ENCODE assay signal across 9 cellular contexts in genomic region chr17:64442550-64442971, GRCh38. TPM values are rescaled to one million over a fixed set of nuclear protein-coding genes. Genes with fewer than 3 reads are reported as not detected.
DNase-seq lines count a peak whose midpoint lies in the region; ATAC-seq and TF ChIP-seq lines count a peak whose summit lies in the region.
"Had no signal": no experiment of that assay in that cellular context is flagged by ENCODE, and none has a peak within 500 bp of the region (broad histone marks: within the 10 kb centered on the region; RNA-seq: fewer than 3 reads in every experiment).

No MANE protein-coding gene starts in this region.

- intact Hi-C loops in activated B cell treated with CpG ODN at 0.5 μM for 24 hours (cut with micrococcal nuclease) = no loop called here

- H3K36me3 Mint-ChIP-seq in activated T-cell treated with anti-CD3 and anti-CD28 coated beads, Interleukin-2, amount 50 U/mL, for 72 hours (ENCODE audit: insufficient read depth in 2 of 2) = peaks cover 11 to 24% of the 10 kb centered on the region in 2 donors
- H3K36me3 Mint-ChIP-seq in activated B cell treated with CpG ODN at 0.5 μM for 24 hours (ENCODE audit: low read depth) (peaks cover 6% of the 10 kb centered on the region), endothelial cell (ENCODE audit: low read depth, unreplicated experiment) (peaks cover 9% of the 10 kb centered on the region)

- H3K36me3 ChIP-seq in thoracic aorta = no peaks in the 10 kb centered on the region

- DNase-seq in activated T-cell treated with anti-CD3 and anti-CD28 coated beads, Interleukin-2, amount 50 U/mL, for 72 hours = no peak
- no peak for DNase-seq in activated T-cell treated with anti-CD3 and anti-CD28 coated beads, Interleukin-2, amount 50 U/mL, for 1 hour
- no peak for DNase-seq in activated B cell treated with CpG ODN at 0.5 μM for 24 hours
- DNase-seq in left lobe of liver (ENCODE audit: low spot score) = no peak
- no peak for DNase-seq in thoracic aorta (ENCODE audit: low spot score)
- DNase-seq in endothelial cell (ENCODE audit: low spot score) = no peak

- H3K9me3 Mint-ChIP-seq in activated T-cell treated with anti-CD3 and anti-CD28 coated beads, Interleukin-2, amount 50 U/mL, for 72 hours = peaks cover 4 to 15% of the 10 kb centered on the region in 2 donors
- H3K9me3 Mint-ChIP-seq in activated B cell treated with CpG ODN at 0.5 μM for 24 hours (peaks cover 11% of the 10 kb centered on the region), endothelial cell (ENCODE audit: unreplicated experiment) (peaks cover 13% of the 10 kb centered on the region)

- H3K4me3 Mint-ChIP-seq in activated T-cell treated with anti-CD3 and anti-CD28 coated beads, Interleukin-2, amount 50 U/mL, for 72 hours = peak overlapping the region; percentile 50 to 73
- no peak overlapping the region for H3K4me3 Mint-ChIP-seq in activated B cell treated with CpG ODN at 0.5 μM for 24 hours
- H3K4me3 Mint-ChIP-seq in endothelial cell (ENCODE audit: unreplicated experiment) = no peak overlapping the region

- peak overlapping the region; percentile 5 for H3K27ac Mint-ChIP-seq in activated T-cell treated with anti-CD3 and anti-CD28 coated beads, Interleukin-2, amount 50 U/mL, for 72 hours
- peak overlapping the region; percentile 46 for H3K27ac Mint-ChIP-seq in activated B cell treated with CpG ODN at 0.5 μM for 24 hours
- H3K27ac Mint-ChIP-seq in endothelial cell (ENCODE audit: unreplicated experiment) = no peak overlapping the region
- H3K27ac Mint-ChIP-seq: IgD-negative memory B cell had no signal

- TF ChIP-seq CTCF in activated B cell treated with CpG ODN at 0.5 μM for 24 hours (IDR thresholded peaks at IDR 0.05) (no peak), thoracic aorta (IDR thresholded peaks at IDR 0.05) (no peak), endothelial cell (IDR thresholded peaks at IDR 0.05; ENCODE audit: unreplicated experiment) (no peak)

- POLR2A ChIA-PET in activated B cell treated with CpG ODN at 0.5 μM for 24 hours (lab: Charles Lee) = interaction anchor here (0.6 kb wide), 1 partner anchor 169 kb away, joined by 9 read pairs; no protein-coding TSS in a partner anchor

- CTCF ChIA-PET in activated B cell treated with CpG ODN at 0.5 μM for 24 hours (lab: Charles Lee) = no interaction called here

- no peaks in the 10 kb centered on the region for H3K27me3 ChIP-seq in thoracic aorta (replicated peaks; ENCODE audit: insufficient read depth)

- H3K4me1 ChIP-seq in thoracic aorta (ENCODE audit: control insufficient read depth in 1 of 2, low read depth in 2 of 2) = peaks cover 0 to 9% of the 10 kb centered on the region in 2 donors

- peaks cover 32% of the 10 kb centered on the region for H3K4me1 Mint-ChIP-seq in activated T-cell treated with anti-CD3 and anti-CD28 coated beads, Interleukin-2, amount 50 U/mL, for 72 hours (ENCODE audit: low read depth)
- H3K4me1 Mint-ChIP-seq in activated B cell treated with CpG ODN at 0.5 μM for 24 hours = peaks cover 20% of the 10 kb centered on the region
- H3K4me1 Mint-ChIP-seq in endothelial cell (ENCODE audit: unreplicated experiment) = peaks cover 8% of the 10 kb centered on the region

- H3K4me3 ChIP-seq in thoracic aorta = peak overlapping the region; percentile 40

- no peaks in the 10 kb centered on the region for H3K27me3 Mint-ChIP-seq in activated T-cell treated with anti-CD3 and anti-CD28 coated beads, Interleukin-2, amount 50 U/mL, for 72 hours (ENCODE audit: low read depth)
- H3K27me3 Mint-ChIP-seq in activated B cell treated with CpG ODN at 0.5 μM for 24 hours (no peaks in the 10 kb centered on the region), endothelial cell (ENCODE audit: unreplicated experiment) (peaks cover 4% of the 10 kb centered on the region)
- H3K27me3 Mint-ChIP-seq: IgD-negative memory B cell had no signal

- peak; percentile 39 to 54 for ATAC-seq in activated T-cell treated with anti-CD3 and anti-CD28 coated beads, Interleukin-2, amount 50 U/mL, for 72 hours (replicated peaks in 1 of 2)
- no peak for ATAC-seq in activated B cell treated with CpG ODN at 0.5 μM for 24 hours (ENCODE audit: low read depth)
- peak; percentile 10 for ATAC-seq in left lobe of liver
- ATAC-seq in thoracic aorta (ENCODE audit: insufficient number of reproducible peaks, low FRiP score, low read depth) = no peak
- no peak for ATAC-seq in HG02885 (IDR thresholded peaks at IDR 0.05; ENCODE audit: poor library complexity, unreplicated experiment)
- no peak for ATAC-seq in GM21381 (IDR thresholded peaks at IDR 0.05; ENCODE audit: unreplicated experiment)

- H3K9me3 ChIP-seq in thoracic aorta = peaks cover 7% of the 10 kb centered on the region

- peak overlapping the region; percentile 5 to 23 for H3K27ac ChIP-seq in thoracic aorta

RNA-seq across cellular contexts. Expression of gene MILR1, which starts 6.4 kb away (rescaled TPM):
- total RNA-seq in activated T-cell treated with anti-CD3 and anti-CD28 coated beads, Interleukin-2, amount 50 U/mL, for 72 hours = under 1 TPM in 1 of 2 donors, not detected in 1; 0.58 TPM
- total RNA-seq in activated B cell treated with CpG ODN at 0.5 μM for 24 hours (13.5 and 13.9 TPM in 2 replicates), left lobe of liver (0.33 TPM), thoracic aorta (10 to 100 TPM; 10.0 to 28.8 TPM), endothelial cell (ENCODE audit: unreplicated experiment) (1.6 TPM)

RNA-seq across cellular contexts. Expression of gene PECAM1, which starts 51.9 kb away (rescaled TPM):
- total RNA-seq in activated T-cell treated with anti-CD3 and anti-CD28 coated beads, Interleukin-2, amount 50 U/mL, for 72 hours = 10 to 100 TPM; 16.1 to 21.5 TPM
- total RNA-seq in activated B cell treated with CpG ODN at 0.5 μM for 24 hours (17.7 TPM in 2 replicates), left lobe of liver (20.2 TPM), thoracic aorta (100 to 1,000 TPM in 1 of 2 donors, 10 to 100 TPM in 1; 82.7 to 113 TPM), endothelial cell (ENCODE audit: unreplicated experiment) (844 TPM)

RNA-seq across cellular contexts. Expression of gene POLG2, which starts 54.3 kb away (rescaled TPM):
- 10 to 100 TPM; 40.7 to 47.2 TPM for total RNA-seq in activated T-cell treated with anti-CD3 and anti-CD28 coated beads, Interleukin-2, amount 50 U/mL, for 72 hours
- 50.3 and 63.9 TPM in 2 replicates for total RNA-seq in activated B cell treated with CpG ODN at 0.5 μM for 24 hours
- 9.0 TPM for total RNA-seq in left lobe of liver
- total RNA-seq in thoracic aorta = 10 to 100 TPM in 1 of 2 donors, 1 to 10 TPM in 1; 3.2 to 22.1 TPM
- 21.3 TPM for total RNA-seq in endothelial cell (ENCODE audit: unreplicated experiment)

Comparison
In these comparisons a context has a peak if more than half of its experiments do, and no peak if none do; other contexts are left out.
1. ATAC-seq: peak in activated T-cell treated with anti-CD3 and anti-CD28 coated beads, Interleukin-2, amount 50 U/mL, for 72 hours (2 of 2) and left lobe of liver (single experiment); none in activated B cell treated with CpG ODN at 0.5 μM for 24 hours (single experiment), thoracic aorta (single experiment), HG02885 (single experiment) and GM21381 (single experiment).
2. H3K4me3 Mint-ChIP-seq: peak in activated T-cell treated with anti-CD3 and anti-CD28 coated beads, Interleukin-2, amount 50 U/mL, for 72 hours (2 of 2); none in activated B cell treated with CpG ODN at 0.5 μM for 24 hours (single experiment) and endothelial cell (single experiment).